9 cellular contexts compared by ENCODE assay signal in the genomic region with DNA sequence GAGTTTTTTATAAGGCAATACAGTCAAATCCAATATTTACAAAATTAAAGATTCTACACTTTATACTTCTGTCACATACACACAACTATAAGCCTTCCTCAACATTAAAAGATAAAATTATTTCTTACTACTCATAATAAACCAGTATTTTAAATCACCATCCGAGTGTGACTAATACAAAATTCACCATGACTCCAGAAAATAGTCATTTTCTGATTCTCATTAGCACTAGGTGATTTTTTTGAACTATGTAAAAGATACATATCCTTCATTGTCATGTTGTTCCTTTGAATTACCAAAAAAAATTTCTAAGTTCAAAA. TPM values are rescaled to one million over a fixed set of nuclear protein-coding genes. Genes with fewer than 3 reads are reported as not detected.
DNase-seq lines count a peak whose midpoint lies in the region; ATAC-seq, FAIRE-seq and TF ChIP-seq lines count a peak whose summit lies in the region.
"Had no signal": no experiment of that assay in that cellular context is flagged by ENCODE, and none has a peak within 500 bp of the region (broad histone marks: within the 10 kb centered on the region; RNA-seq: fewer than 3 reads in every experiment).

No MANE protein-coding gene starts in this region.

- POLR2A ChIA-PET in PC-3 (lab: Charles Lee; ENCODE audit: unreplicated experiment) = interaction anchor here (0.6 to 0.7 kb wide), 4 partner anchors 36 to 231 kb away, joined by 3 to 10 read pairs (median 4); no protein-coding TSS in a partner anchor

- H3K36me3 ChIP-seq in GM06990 (ENCODE audit: control insufficient read depth, insufficient read depth, low read length) (no peaks in the 10 kb centered on the region), PC-3 (ENCODE audit: low read depth, low read length) (no peaks in the 10 kb centered on the region), duodenal mucosa (ENCODE audit: control insufficient read depth in 1 of 2, insufficient read depth in 2 of 2, low read length in 2 of 2) (no peaks in the 10 kb centered on the region), osteoblast (ENCODE audit: insufficient read depth, low read length) (no peaks in the 10 kb centered on the region)

- H3K27ac ChIP-seq in PC-3 (ENCODE audit: low read length) (peak overlapping the region; percentile 91), duodenal mucosa (ENCODE audit: low read depth, low read length) (no peak overlapping the region), osteoblast (ENCODE audit: low read depth, low read length) (peak overlapping the region; percentile 97)

- H3K9me3 ChIP-seq in PC-3 (ENCODE audit: low read length) (no peaks in the 10 kb centered on the region), duodenal mucosa (ENCODE audit: control insufficient read depth in 1 of 2, low read length in 2 of 2) (no peaks in the 10 kb centered on the region), osteoblast (ENCODE audit: low read depth, low read length) (no peaks in the 10 kb centered on the region)

- H2AFZ ChIP-seq in PC-3 (ENCODE audit: low read length) = peak overlapping the region; percentile 46; the same call in 1 of the 2 replicates
- H2AFZ ChIP-seq in osteoblast (ENCODE audit: low read length) = peak overlapping the region; percentile 66

- TF ChIP-seq CTCF in GM06990 (IDR thresholded peaks at IDR 0.05; ENCODE audit: insufficient read depth, low read length, poor library complexity, severe bottlenecking) (no peak), PC-3 (conservative IDR thresholded peaks at IDR 0.05; ENCODE audit: low read depth, low read length) (no peak), osteoblast (IDR thresholded peaks at IDR 0.05; ENCODE audit: extremely low read depth, low read depth, low read length) (no peak)

- BruUV-seq in PC-3 (replicated peaks; lab: Mats Ljungman, UMichigan) = TSS peak; percentile 77

- FAIRE-seq in frontal cortex (lab: Jason Lieb, UNC) = no peak

- peak overlapping the region; percentile 50 for H3K4me3 ChIP-seq in GM06990 (replicated peaks; ENCODE audit: low read depth, low read length)
- peak overlapping the region; percentile 91 for H3K4me3 ChIP-seq in PC-3 (ENCODE audit: low read length)
- peak overlapping the region; percentile 74 to 81 for H3K4me3 ChIP-seq in duodenal mucosa (ENCODE audit: low read depth in 1 of 2, low read length in 2 of 2)
- H3K4me3 ChIP-seq in osteoblast (ENCODE audit: insufficient read depth, low read length) = peak overlapping the region; percentile 67

- peak; percentile 16 for DNase-seq in GM06990 (ENCODE audit: extremely low read depth, insufficient read length)
- DNase-seq in PC-3 = no peak
- DNase-seq in osteoblast (ENCODE audit: insufficient read length, low spot score, missing footprints) = peak; percentile 44
- DNase-seq in germinal center (ENCODE audit: low spot score) = no peak
- DNase-seq in stimulated activated CD4-positive, alpha-beta T cell treated with anti-CD3 and anti-CD28 coated beads, Interleukin-12 subunit alpha, Interleukin-12 subunit beta, amount 100 ng/mL, for 4 hours = no peak
- no peak for DNase-seq in frontal cortex (ENCODE audit: low spot score in 2 of 2)
- DNase-seq: activated CD4-positive, CD25-positive, alpha-beta regulatory T cell treated with anti-CD3 and anti-CD28 coated beads, Interleukin-2, amount 50 U/mL, for 72 hours had no signal

- H3K9ac ChIP-seq in PC-3 (ENCODE audit: low read length) (peak overlapping the region; percentile 82), duodenal mucosa (ENCODE audit: low read depth in 1 of 2, low read length in 2 of 2) (peak overlapping the region in 1 of 2 donors; percentile 77)

- CTCF ChIA-PET in PC-3 (lab: Charles Lee) = no interaction called here

- ATAC-seq in PC-3 = no peak
- ATAC-seq in HG03342 (IDR thresholded peaks at IDR 0.05; ENCODE audit: unreplicated experiment) = no peak

- no peaks in the 10 kb centered on the region for H3F3A ChIP-seq in PC-3 (ENCODE audit: low read length, unreplicated experiment)

- H4K20me1 ChIP-seq in PC-3 (ENCODE audit: low read length) (no peaks in the 10 kb centered on the region), osteoblast (ENCODE audit: insufficient read depth, low read length) (no peaks in the 10 kb centered on the region)

- H3K4me1 ChIP-seq in PC-3 (ENCODE audit: insufficient read depth, low read length) (peaks cover 25% of the 10 kb centered on the region), duodenal mucosa (ENCODE audit: control insufficient read depth in 1 of 2, insufficient read depth in 2 of 2, low read length in 2 of 2) (peaks cover 4% of the 10 kb centered on the region in 2 donors), osteoblast (ENCODE audit: insufficient read depth, low read length) (peaks cover 13% of the 10 kb centered on the region)

- H3K4me2 ChIP-seq in PC-3 (ENCODE audit: low read length) (peak overlapping the region; percentile 96), osteoblast (ENCODE audit: insufficient read depth, low read length) (peak overlapping the region; percentile 87)

- H3K79me2 ChIP-seq in PC-3 (ENCODE audit: low read length) (peaks cover 42% of the 10 kb centered on the region), osteoblast (ENCODE audit: insufficient read depth, low read length) (peaks cover 19% of the 10 kb centered on the region)

- H3K27me3 ChIP-seq in GM06990 (replicated peaks; ENCODE audit: control insufficient read depth, insufficient read depth, low read length) = no peaks in the 10 kb centered on the region
- no peaks in the 10 kb centered on the region for H3K27me3 ChIP-seq in PC-3 (ENCODE audit: low read length)
- H3K27me3 ChIP-seq in duodenal mucosa (ENCODE audit: control insufficient read depth in 1 of 2, insufficient read depth in 2 of 2, low read length in 2 of 2) = no peaks in the 10 kb centered on the region
- no peaks in the 10 kb centered on the region for H3K27me3 ChIP-seq in osteoblast (ENCODE audit: insufficient read depth, low read length)

- no peaks in the 10 kb centered on the region for H3K9me2 ChIP-seq in PC-3 (replicated peaks; ENCODE audit: low read length)

- intact Hi-C loops in PC-3 (cut with micrococcal nuclease) = loop anchor here (1.0 to 10.0 kb wide), 4 partner anchors 32 to 280 kb away; no protein-coding TSS in a partner anchor

RNA-seq across cellular contexts. Expression of a gene that starts 0.6 kb away (rescaled TPM):
- total RNA-seq in PC-3 (2014; rRNA removed) (13.3 and 14.0 TPM in 2 replicates), osteoblast (46.3 and 55.7 TPM in 2 replicates), frontal cortex (33.0 TPM)

Comparison
In these comparisons a context has a peak if more than half of its experiments do, and no peak if none do; other contexts are left out.
1. DNase-seq: peak in GM06990 (single experiment) and osteoblast (single experiment); none in PC-3 (single experiment), germinal center (single experiment), stimulated activated CD4-positive, alpha-beta T cell treated with anti-CD3 and anti-CD28 coated beads, Interleukin-12 subunit alpha, Interleukin-12 subunit beta, amount 100 ng/mL, for 4 hours (single experiment) and frontal cortex (0 of 2).
2. Peak in every context shown above with its lines, with median percentiles within 50 percentile points of each other: H3K4me3 ChIP-seq.